ENCODE assay signal across 16 cellular contexts in genomic region chr11:108474664-108475485, GRCh38.
"Had no signal": no experiment of that assay in that cellular context is flagged by ENCODE, and none has a peak within 500 bp of the region (broad histone marks: within the 10 kb centered on the region; RNA-seq: fewer than 3 reads in every experiment).

No MANE protein-coding gene starts in this region.

- DNase-seq: activated CD4-positive, alpha-beta T cell treated with anti-CD3 and anti-CD28 coated beads, Interleukin-2, amount 50 U/mL, for 1 hour; activated CD8-positive, alpha-beta memory T cell treated with anti-CD3 and anti-CD28 coated beads for 24 hours; activated gamma-delta T cell treated with Interleukin-2 at 50 U/mL for 16 hours; amniotic stem cell; cerebellar nuclear complex; effector CD8-positive, alpha-beta T cell; foreskin keratinocyte; glutamatergic neuron; immature natural killer cell; nephron progenitor cell; sigmoid colon; stimulated activated CD4-positive, alpha-beta T cell treated with anti-CD3 and anti-CD28 coated beads, Interleukin-1b, Interleukin-23, amount 100 ng/mL, for 48 hours; T-helper 2 cell had no signal

- H3K4me1 ChIP-seq: foreskin keratinocyte, prostate gland, sigmoid colon had no signal

- H3K9me3 ChIP-seq: prostate gland, sigmoid colon had no signal

- ATAC-seq: activated CD4-positive, CD25-positive, alpha-beta regulatory T cell treated with anti-CD3 and anti-CD28 coated beads, Interleukin-2, amount 50 U/mL, for 24 hours; foreskin keratinocyte; stimulated activated effector memory CD8-positive, alpha-beta T cell treated with anti-CD3 and anti-CD28 coated beads, Interleukin-12 subunit alpha, Interleukin-12 subunit beta, amount 100 ng/mL, for 72 hours had no signal

- H3K27me3 ChIP-seq: foreskin keratinocyte, sigmoid colon had no signal

- H3K4me3 ChIP-seq: prostate gland, sigmoid colon had no signal

- H3K27ac ChIP-seq: foreskin keratinocyte, prostate gland, sigmoid colon had no signal
